In genomic region chr1:193558491-193559028, GRCh38 we compare ENCODE assay signal across 9 cellular contexts.
A peak's percentile ranks its signal among the peaks of the same experiment; 100 is the strongest.
DNase-seq lines count a peak whose midpoint lies in the region; ATAC-seq lines count a peak whose summit lies in the region.
"Had no signal": no experiment of that assay in that cellular context is flagged by ENCODE, and none has a peak within 500 bp of the region (broad histone marks: within the 10 kb centered on the region; RNA-seq: fewer than 3 reads in every experiment).

No MANE protein-coding gene starts in this region.

- H3K36me3 Mint-ChIP-seq in CD4-positive, CD25-positive, alpha-beta regulatory T cell: peaks cover 3% of the 10 kb centered on the region

- intact Hi-C loops in left colon (cut with DNase I, micrococcal nuclease) (no loop called here), posterior vena cava (cut with DNase I) (no loop called here)

- no peak overlapping the region for H3K4me3 Mint-ChIP-seq in CD4-positive, CD25-positive, alpha-beta regulatory T cell

- ATAC-seq in CD4-positive, CD25-positive, alpha-beta regulatory T cell (ENCODE audit: low read depth in 2 of 2): peak; percentile 49 to 52
- ATAC-seq in left colon (peak; percentile 56), GM21447 (IDR thresholded peaks at IDR 0.05; ENCODE audit: unreplicated experiment) (no peak), GM18873 (IDR thresholded peaks at IDR 0.05; ENCODE audit: low FRiP score, unreplicated experiment) (no peak)

- H3K4me1 ChIP-seq in CD4-positive, CD25-positive, alpha-beta regulatory T cell (ENCODE audit: control insufficient read depth, insufficient read depth, low read length, poor library complexity, severe bottlenecking): no peaks in the 10 kb centered on the region
- H3K4me1 ChIP-seq: SJCRH30 had no signal

- H3K27ac Mint-ChIP-seq in CD4-positive, CD25-positive, alpha-beta regulatory T cell: peak overlapping the region in 1 of 3 donors; percentile 79

- H3K27me3 Mint-ChIP-seq in CD4-positive, CD25-positive, alpha-beta regulatory T cell: no peaks in the 10 kb centered on the region

- H3K27me3 ChIP-seq in CD4-positive, CD25-positive, alpha-beta regulatory T cell (ENCODE audit: control insufficient read depth, insufficient read depth, low read length): no peaks in the 10 kb centered on the region
- H3K27me3 ChIP-seq: SJCRH30 had no signal

- no peak overlapping the region for H3K4me3 ChIP-seq in CD4-positive, CD25-positive, alpha-beta regulatory T cell (ENCODE audit: low read depth, low read length)
- H3K4me3 ChIP-seq: SJCRH30 had no signal

- no peak overlapping the region for H3K27ac ChIP-seq in CD4-positive, CD25-positive, alpha-beta regulatory T cell (ENCODE audit: insufficient read depth, low read length, poor library complexity, severe bottlenecking)
- H3K27ac ChIP-seq: SJCRH30 had no signal

- H3K4me1 Mint-ChIP-seq in CD4-positive, CD25-positive, alpha-beta regulatory T cell: peaks cover 10 to 17% (median 12%) of the 10 kb centered on the region in 4 donors

- no peaks in the 10 kb centered on the region for H3K9me3 ChIP-seq in CD4-positive, CD25-positive, alpha-beta regulatory T cell (ENCODE audit: control insufficient read depth in 2 of 2, low read length in 2 of 2)
- H3K9me3 ChIP-seq: SJCRH30 had no signal

- no peaks in the 10 kb centered on the region for H3K9me3 Mint-ChIP-seq in CD4-positive, CD25-positive, alpha-beta regulatory T cell

- no peaks in the 10 kb centered on the region for H3K36me3 ChIP-seq in CD4-positive, CD25-positive, alpha-beta regulatory T cell (ENCODE audit: control insufficient read depth, insufficient read depth, low read length)
- H3K36me3 ChIP-seq: SJCRH30 had no signal

- no peak for DNase-seq in CD4-positive, CD25-positive, alpha-beta regulatory T cell
- DNase-seq in LHCN-M2 (ENCODE audit: low read depth): peak; percentile 95
- DNase-seq in activated effector memory CD4-positive, alpha-beta T cell treated with anti-CD3 and anti-CD28 coated beads, Interleukin-2, amount 50 U/mL, for 16 hours: peak; percentile 65
- DNase-seq in left colon: no peak
- DNase-seq in posterior vena cava (ENCODE audit: low spot score): no peak
- DNase-seq in NK-92 treated with Interleukin-12 subunit alpha and Interleukin-12 subunit beta, amount 100 ng/mL, for 24 hours (lab: John Stamatoyannopoulos, UW): no peak

Comparison
In these comparisons a context has a peak if more than half of its experiments do, and no peak if none do; other contexts are left out.
1. ATAC-seq: peak in CD4-positive, CD25-positive, alpha-beta regulatory T cell (2 of 2) and left colon (single experiment); none in GM21447 (single experiment) and GM18873 (single experiment).
2. DNase-seq: peak in LHCN-M2 (single experiment) and activated effector memory CD4-positive, alpha-beta T cell treated with anti-CD3 and anti-CD28 coated beads, Interleukin-2, amount 50 U/mL, for 16 hours (single experiment); none in CD4-positive, CD25-positive, alpha-beta regulatory T cell (0 of 3), left colon (0 of 2), posterior vena cava (single experiment) and NK-92 treated with Interleukin-12 subunit alpha and Interleukin-12 subunit beta, amount 100 ng/mL, for 24 hours (single experiment).